8 cellular contexts compared by ENCODE assay signal in genomic region chr17:5439446-5439764, GRCh38. TPM values are rescaled to one million over a fixed set of nuclear protein-coding genes. Genes with fewer than 3 reads are reported as not detected.
DNase-seq lines count a peak whose midpoint lies in the region; ATAC-seq and TF ChIP-seq lines count a peak whose summit lies in the region.

No MANE protein-coding gene starts in this region.

- DNase-seq in HAP-1 (ENCODE audit: low spot score in 2 of 2) (no peak), T-helper 17 cell (no peak), glutamatergic neuron (no peak), spleen (no peak), OCI-M1 (lab: John Stamatoyannopoulos, UW) (no peak), GM03348 (ENCODE audit: low spot score) (no peak)
- DNase-seq in activated CD8-positive, alpha-beta memory T cell treated with anti-CD3 and anti-CD28 coated beads, Interleukin-2, amount 50 U/mL, for 48 hours: no peak

- peaks cover 4% of the 10 kb centered on the region for H3K9me3 Mint-ChIP-seq in glutamatergic neuron (ENCODE audit: unreplicated experiment)

- TF ChIP-seq CTCF in glutamatergic neuron (IDR thresholded peaks at IDR 0.05; ENCODE audit: partially characterized antibody, unreplicated experiment) (no peak), spleen (IDR thresholded peaks at IDR 0.05 in 8 of 11, conservative IDR thresholded peaks at IDR 0.05 in 3 of 11) (peak in 7 of 11 experiments; percentile 3 to 71 (median 44))

- in situ Hi-C loops in HAP-1 (cut with MboI; ENCODE audit: low sequenced_read_pairs): no loop called here

- H3K36me3 ChIP-seq in HAP-1 (replicated peaks): peaks cover 56% of the 10 kb centered on the region
- peaks cover 0 to 71% (median 35%) of the 10 kb centered on the region in 6 donors for H3K36me3 ChIP-seq in spleen

- peak overlapping the region; percentile 86 for H3K4me3 Mint-ChIP-seq in T-helper 17 cell
- H3K4me3 Mint-ChIP-seq in glutamatergic neuron (ENCODE audit: unreplicated experiment): peak overlapping the region; percentile 79

- no peaks in the 10 kb centered on the region for H3K9me3 ChIP-seq in HAP-1
- no peaks in the 10 kb centered on the region for H3K9me3 ChIP-seq in T-helper 17 cell (ENCODE audit: control insufficient read depth, low read length, poor library complexity, severe bottlenecking)
- H3K9me3 ChIP-seq in spleen: no peaks in the 10 kb centered on the region

- H3K27me3 ChIP-seq in HAP-1 (ENCODE audit: low read depth) (no peaks in the 10 kb centered on the region), spleen (replicated peaks in 1 of 7) (no peaks in the 10 kb centered on the region)

- H3K4me3 ChIP-seq in HAP-1 (peak overlapping the region; percentile 56), spleen (peak overlapping the region; percentile 87 to 100 (median 94))

- peaks cover 19% of the 10 kb centered on the region for H3K4me1 Mint-ChIP-seq in T-helper 17 cell
- H3K4me1 Mint-ChIP-seq in glutamatergic neuron (ENCODE audit: low read depth, unreplicated experiment): peaks cover 15% of the 10 kb centered on the region

- WGBS in spleen, 5 donors: 7 to 35% (median 17%) methylated on average over 1 of the region's 1 CpG

- intact Hi-C loops in spleen (cut with DNase I; ENCODE audit: low total_unique reads): loop anchor here (10.0 kb wide), 1 partner anchor 185 kb away; no protein-coding TSS in a partner anchor

- peak overlapping the region; percentile 78 to 89 (median 84) for H3K27ac ChIP-seq in spleen

- H3K4me1 ChIP-seq in HAP-1: peaks cover 18% of the 10 kb centered on the region
- peaks cover 21 to 47% (median 36%) of the 10 kb centered on the region in 6 donors for H3K4me1 ChIP-seq in spleen

- no peaks in the 10 kb centered on the region for H3K27me3 Mint-ChIP-seq in T-helper 17 cell
- H3K27me3 Mint-ChIP-seq in glutamatergic neuron (ENCODE audit: unreplicated experiment): no peaks in the 10 kb centered on the region

- H3K36me3 Mint-ChIP-seq in T-helper 17 cell (ENCODE audit: low read depth): no peaks in the 10 kb centered on the region
- H3K36me3 Mint-ChIP-seq in glutamatergic neuron (ENCODE audit: unreplicated experiment): no peaks in the 10 kb centered on the region

- H3K27ac Mint-ChIP-seq in T-helper 17 cell (peak overlapping the region; percentile 91), glutamatergic neuron (ENCODE audit: unreplicated experiment) (peak overlapping the region; percentile 59)

- ATAC-seq in T-helper 17 cell (no peak), GM18861 (IDR thresholded peaks at IDR 0.05; ENCODE audit: unreplicated experiment) (no peak)

- no peak for TF ChIP-seq POLR2A in spleen (IDR thresholded peaks at IDR 0.05)

RNA-seq across cellular contexts. Expression of gene C1QBP, which starts 0.5 kb away (rescaled TPM):
- total RNA-seq in T-helper 17 cell (10 to 100 TPM; 63.8 to 71.6 TPM), glutamatergic neuron (ENCODE audit: unreplicated experiment) (96.4 TPM), spleen (100 to 1,000 TPM in 1 of 7 donors, 10 to 100 TPM in 6; 63.9 to 111 (median 82.2) TPM)
- 100 to 1,000 TPM; 157 to 188 (median 166) TPM for polyA plus RNA-seq in spleen

RNA-seq across cellular contexts. Expression of gene RPAIN, which starts 19.4 kb away (rescaled TPM):
- total RNA-seq in T-helper 17 cell (10 to 100 TPM; 57.7 to 72.7 TPM), glutamatergic neuron (ENCODE audit: unreplicated experiment) (168 TPM), spleen (10 to 100 TPM; 30.3 to 52.3 (median 40.5) TPM)
- polyA plus RNA-seq in spleen: 10 to 100 TPM; 34.1 to 37.3 (median 34.5) TPM

RNA-seq across cellular contexts. Expression of gene NUP88, which starts 19.9 kb away (rescaled TPM):
- total RNA-seq in T-helper 17 cell (100 to 1,000 TPM; 118 to 130 TPM), glutamatergic neuron (ENCODE audit: unreplicated experiment) (74.5 TPM), spleen (100 to 1,000 TPM in 2 of 7 donors, 10 to 100 TPM in 5; 67.8 to 107 (median 78.5) TPM)
- polyA plus RNA-seq in spleen: 100 to 1,000 TPM in 2 of 3 donors, 10 to 100 TPM in 1; 89.3 to 131 (median 130) TPM

RNA-seq across cellular contexts. Expression of gene DHX33, which starts 29.4 kb away (rescaled TPM):
- 1 to 10 TPM; 7.5 to 9.0 TPM for total RNA-seq in T-helper 17 cell
- total RNA-seq in glutamatergic neuron (ENCODE audit: unreplicated experiment): 23.9 TPM
- total RNA-seq in spleen: 10 to 100 TPM in 6 of 7 donors, 1 to 10 TPM in 1; 9.8 to 13.7 (median 12.1) TPM
- 1 to 10 TPM; 4.1 to 5.8 (median 5.5) TPM for polyA plus RNA-seq in spleen

RNA-seq across cellular contexts. Expression of gene DERL2, which starts 46.6 kb away (rescaled TPM):
- total RNA-seq in T-helper 17 cell: 10 to 100 TPM; 66.3 to 78.0 TPM
- 56.1 TPM for total RNA-seq in glutamatergic neuron (ENCODE audit: unreplicated experiment)
- total RNA-seq in spleen: 10 to 100 TPM; 37.1 to 55.9 (median 49.3) TPM
- polyA plus RNA-seq in spleen: 10 to 100 TPM; 54.5 to 67.7 (median 62.3) TPM
